In the genomic region with DNA sequence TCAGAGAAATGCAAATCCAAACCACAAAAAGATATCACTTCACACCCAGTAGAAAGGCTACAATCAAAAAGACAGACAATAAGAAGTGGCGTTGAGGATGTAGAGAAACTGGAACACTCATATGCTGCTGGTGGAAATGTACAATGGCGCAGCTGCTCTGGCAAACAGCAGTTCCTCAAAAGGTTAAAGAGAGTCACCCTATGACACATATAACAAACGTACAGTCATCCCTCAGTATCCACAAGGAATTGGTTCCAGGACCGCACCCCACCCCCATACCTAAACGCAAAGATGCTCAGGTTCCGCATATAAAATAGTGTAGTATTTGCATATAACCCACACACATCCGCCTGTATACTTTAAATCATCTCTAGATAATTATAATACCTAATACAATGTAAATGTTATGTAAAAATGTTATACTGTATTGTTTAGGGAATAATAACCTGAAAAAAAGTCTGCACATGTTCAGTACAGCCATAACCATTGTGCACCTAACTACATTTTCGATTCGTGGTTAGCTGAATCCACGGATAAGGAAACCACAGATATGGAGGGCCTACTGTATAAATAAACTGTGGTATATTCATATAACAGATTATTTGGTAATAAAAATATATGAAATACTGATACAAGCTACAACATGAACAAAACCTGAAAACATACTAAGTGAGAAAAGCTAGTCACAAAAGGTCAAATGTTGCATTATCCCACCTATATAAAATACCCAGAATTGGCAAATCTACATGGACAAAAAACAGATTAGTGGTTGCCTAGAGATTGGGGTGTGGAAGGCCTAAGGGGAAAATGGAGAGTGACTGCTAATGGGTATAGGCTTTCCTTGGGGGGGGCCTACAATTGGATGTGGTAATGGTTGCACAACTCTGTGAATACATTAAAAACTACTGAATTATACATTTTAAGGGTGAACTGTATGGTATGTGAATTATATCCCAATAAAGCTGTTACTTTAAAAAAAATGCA, we compare ENCODE assay signal across 21 cellular contexts. TPM values are rescaled to one million over a fixed set of nuclear protein-coding genes. Genes with fewer than 3 reads are reported as not detected.
A peak's percentile ranks its signal among the peaks of the same experiment; 100 is the strongest.
DNase-seq lines count a peak whose midpoint lies in the region; ATAC-seq, FAIRE-seq and TF ChIP-seq lines count a peak whose summit lies in the region.
"Had no signal": no experiment of that assay in that cellular context is flagged by ENCODE, and none has a peak within 500 bp of the region (broad histone marks: within the 10 kb centered on the region; RNA-seq: fewer than 3 reads in every experiment).

No MANE protein-coding gene starts in this region.

- POLR2A ChIA-PET in HepG2 (lab: Yijun Ruan, JAX): no interaction called here
- POLR2A ChIA-PET in naive thymus-derived CD8-positive, alpha-beta T cell (lab: Charles Lee): interaction anchor here (0.6 to 2.2 kb wide), 3 partner anchors 10 to 31 kb away, joined by 3 to 7 read pairs (median 5); no protein-coding TSS in a partner anchor

- in situ Hi-C loops in HepG2 (cut with HindIII; ENCODE audit: extremely low pct_ligation_motif_present, low pct_unique_long_range_greater_than_20kb) (no loop called here), astrocyte of the cerebellum (cut with HindIII; ENCODE audit: low sequenced_read_pairs) (no loop called here)

- peaks cover 0 to 2% (median 0%) of the 10 kb centered on the region in 5 donors for H3K27me3 Mint-ChIP-seq in naive thymus-derived CD8-positive, alpha-beta T cell

- no TSS peak for BruUV-seq in HepG2 (replicated peaks; lab: Mats Ljungman, UMichigan)

- H3K36me3 Mint-ChIP-seq in naive thymus-derived CD8-positive, alpha-beta T cell: peaks cover 9 to 56% (median 53%) of the 10 kb centered on the region in 3 donors

- H2AFZ ChIP-seq in HepG2 (ENCODE audit: low read length): no peak overlapping the region

- no peak for TF ChIP-seq RAD21 in HepG2 (CRISPR knock-in tag; IDR thresholded peaks at IDR 0.05)

- peaks cover 5 to 29% (median 23%) of the 10 kb centered on the region in 9 donors for H3K9me3 Mint-ChIP-seq in naive thymus-derived CD8-positive, alpha-beta T cell
- H3K9me3 Mint-ChIP-seq: WTC11 had no signal

- FAIRE-seq in HepG2 (lab: Jason Lieb, UNC): no peak
- FAIRE-seq: kidney had no signal

- DNase-seq in HepG2 (ENCODE audit: low spot score): no peak
- no peak for DNase-seq in right lobe of liver
- peak; percentile 53 for DNase-seq in NCI-H226
- peak; percentile 44 for DNase-seq in astrocyte of the cerebellum (ENCODE audit: low read depth)
- DNase-seq in naive thymus-derived CD8-positive, alpha-beta T cell: no peak
- no peak for DNase-seq in vagina (ENCODE audit: extremely low spot score in 2 of 2)
- no peak for DNase-seq in mucosa of gallbladder (ENCODE audit: low spot score)
- DNase-seq: activated effector memory CD4-positive, alpha-beta T cell treated with Interleukin-2 at 50 U/mL for 16 hours; aorta; EL; hypothalamus; KG1; kidney; NCI-H1417; NCI-H2171; NCI-H82; right cardiac atrium; testis had no signal

- peaks cover 17% of the 10 kb centered on the region for H3K9me3 ChIP-seq in HepG2 (ENCODE audit: low read length)
- no peaks in the 10 kb centered on the region for H3K9me3 ChIP-seq in right lobe of liver
- H3K9me3 ChIP-seq in vagina: peaks cover 3% of the 10 kb centered on the region
- H3K9me3 ChIP-seq: testis had no signal

- peak overlapping the region in 8 of 10 donors; percentile 21 to 99 (median 85) for H3K4me3 Mint-ChIP-seq in naive thymus-derived CD8-positive, alpha-beta T cell
- H3K4me3 Mint-ChIP-seq: WTC11 had no signal

- H3K4me3 ChIP-seq in HepG2 (replicated peaks in 1 of 3; ENCODE audit: insufficient read depth in 1 of 3, low read depth in 2 of 3, low read length in 3 of 3): no peak overlapping the region
- H3K4me3 ChIP-seq in right lobe of liver: no peak overlapping the region
- no peak overlapping the region for H3K4me3 ChIP-seq in astrocyte of the cerebellum (ENCODE audit: low read depth, low read length)
- no peak overlapping the region for H3K4me3 ChIP-seq in vagina
- H3K4me3 ChIP-seq: lung, testis had no signal

- no peaks in the 10 kb centered on the region for H3K27me3 ChIP-seq in HepG2 (ENCODE audit: control insufficient read depth in 1 of 2, insufficient read depth in 2 of 2, low read length in 2 of 2)
- no peaks in the 10 kb centered on the region for H3K27me3 ChIP-seq in right lobe of liver
- no peaks in the 10 kb centered on the region for H3K27me3 ChIP-seq in vagina
- H3K27me3 ChIP-seq: testis had no signal

- no peak overlapping the region for H3K9ac ChIP-seq in HepG2 (ENCODE audit: insufficient read depth, low read depth, low read length)

- H3K36me3 ChIP-seq in HepG2 (replicated peaks in 1 of 2; ENCODE audit: control insufficient read depth in 1 of 2, insufficient read depth in 2 of 2, low read length in 2 of 2) (peaks cover 23 to 69% of the 10 kb centered on the region in 2 experiments), right lobe of liver (peaks cover 0 to 4% (median 2%) of the 10 kb centered on the region in 4 donors), vagina (peaks cover 0 to 21% of the 10 kb centered on the region in 2 donors)

- 96% methylated on average over 10 of the region's 10 CpGs for WGBS in HepG2 (ENCODE audit: low lambda C conversion rate)
- WGBS in right lobe of liver (ENCODE audit: insufficient coverage, low coverage, low lambda C conversion rate, missing lambda C conversion rate): 85% methylated on average over 7 of the region's 10 CpGs

- H3K79me2 ChIP-seq in HepG2 (ENCODE audit: insufficient read depth, low read length): no peaks in the 10 kb centered on the region

- TF ChIP-seq POLR2A in HepG2 (IDR thresholded peaks at IDR 0.05; ENCODE audit: insufficient read depth in 1 of 2, low read depth in 2 of 2, low read length in 2 of 2) (no peak), right lobe of liver (IDR thresholded peaks at IDR 0.05) (no peak), vagina (IDR thresholded peaks at IDR 0.05) (no peak)

- H3K4me2 ChIP-seq in HepG2 (ENCODE audit: low read depth, low read length): no peak overlapping the region

- H3K27ac Mint-ChIP-seq in naive thymus-derived CD8-positive, alpha-beta T cell: peak overlapping the region; percentile 71 to 100 (median 97)
- H3K27ac Mint-ChIP-seq: WTC11 had no signal

- H3K4me1 ChIP-seq in HepG2 (ENCODE audit: insufficient read depth, low read length) (no peaks in the 10 kb centered on the region), right lobe of liver (no peaks in the 10 kb centered on the region), vagina (no peaks in the 10 kb centered on the region)
- H3K4me1 ChIP-seq: testis had no signal

- no peak overlapping the region for H3K27ac ChIP-seq in HepG2 (ENCODE audit: extremely low read length, insufficient read depth, low read length)
- H3K27ac ChIP-seq in right lobe of liver: no peak overlapping the region
- no peak overlapping the region for H3K27ac ChIP-seq in vagina
- H3K27ac ChIP-seq: testis had no signal

- TF ChIP-seq CTCF in HepG2 (CRISPR knock-in tag; IDR thresholded peaks at IDR 0.05): no peak
- TF ChIP-seq CTCF in right lobe of liver (IDR thresholded peaks at IDR 0.05): no peak
- no peak for TF ChIP-seq CTCF in astrocyte of the cerebellum (IDR thresholded peaks at IDR 0.05; ENCODE audit: low read depth, low read length, missing control alignments)
- TF ChIP-seq CTCF in vagina (IDR thresholded peaks at IDR 0.05): no peak

- ATAC-seq in HepG2 (no peak), right lobe of liver (no peak), GM19463 (IDR thresholded peaks at IDR 0.05; ENCODE audit: unreplicated experiment) (no peak)
- ATAC-seq in naive thymus-derived CD8-positive, alpha-beta T cell: no peak
- ATAC-seq: right cardiac atrium, WTC11 had no signal

- no peaks in the 10 kb centered on the region for H4K20me1 ChIP-seq in HepG2 (ENCODE audit: insufficient read depth, low read length)

- TF ChIP-seq EP300 in HepG2 (IDR thresholded peaks at IDR 0.05; ENCODE audit: low read depth in 2 of 2, low read length in 2 of 2) (no peak), HepG2 (CRISPR knock-in tag; IDR thresholded peaks at IDR 0.05; ENCODE audit: borderline replicate concordance) (no peak)

- intact Hi-C loops in HepG2 (cut with micrococcal nuclease; ENCODE audit: unreplicated experiment) (no loop called here), right lobe of liver (cut with DNase I) (no loop called here), vagina (cut with DNase I) (no loop called here)

- CTCF ChIA-PET in HepG2 (lab: Yijun Ruan, JAX; ENCODE audit: low intra/inter-chr PET ratio, low total read pairs): no interaction called here

- peaks cover 44 to 90% (median 80%) of the 10 kb centered on the region in 4 donors for H3K4me1 Mint-ChIP-seq in naive thymus-derived CD8-positive, alpha-beta T cell

TF ChIP-seq in HepG2, 621 proteins besides CTCF, POLR2A, EP300 and RAD21 (continues in another document):
- TF ChIP-seq MYNN (CRISPR knock-in tag; IDR thresholded peaks at IDR 0.05; ENCODE audit: low read depth) (no peak), ZNF589 (CRISPR knock-in tag; conservative IDR thresholded peaks at IDR 0.05) (no peak)

RNA-seq across cellular contexts. Expression of a gene that starts 37.5 kb away (rescaled TPM):
- total RNA-seq in HepG2 (2016; rRNA removed; fragmentation: Illumina TruSeq; extraction: Trizol): 35.4 and 53.3 TPM in 2 replicates
- 213 and 242 TPM in 2 replicates for total RNA-seq in HepG2 (2016; cell fraction: cytosol; rRNA removed; fragmentation: Illumina TruSeq; extraction: Trizol; ENCODE audit: low read depth)
- 35.4 and 55.0 TPM in 2 replicates for total RNA-seq in HepG2 (2016; cell fraction: insoluble cytoplasmic fraction; rRNA removed; fragmentation: Illumina TruSeq; extraction: Trizol)
- 82.8 and 94.5 TPM in 2 replicates for total RNA-seq in HepG2 (2016; cell fraction: membrane; rRNA removed; fragmentation: Illumina TruSeq; extraction: Trizol)
- total RNA-seq in HepG2 (2016; cell fraction: nucleus; rRNA removed; fragmentation: Illumina TruSeq; extraction: Trizol): 81.3 and 87.6 TPM in 2 replicates
- polyA plus RNA-seq in HepG2 (2011; rRNA removed): 110 and 117 TPM in 2 replicates
- polyA plus RNA-seq in HepG2 (2011; cell fraction: cytosol; rRNA removed): 84.0 and 87.5 TPM in 2 replicates
- 63.2 and 66.8 TPM in 2 replicates for polyA plus RNA-seq in HepG2 (2011; cell fraction: nucleus; rRNA removed)
- polyA plus RNA-seq in HepG2 (2012): 66.7 and 76.7 TPM in 2 replicates
- polyA plus RNA-seq in HepG2 (2016; cell fraction: cytosol; fragmentation: Illumina TruSeq; extraction: Trizol; ENCODE audit: low read depth): 24.5 and 28.9 TPM in 2 replicates
- polyA plus RNA-seq in HepG2 (2016; cell fraction: insoluble cytoplasmic fraction; fragmentation: Illumina TruSeq; extraction: Trizol; ENCODE audit: low read depth): 51.5 and 54.9 TPM in 2 replicates
- 39.9 TPM in 2 replicates for polyA plus RNA-seq in HepG2 (2016; cell fraction: membrane; fragmentation: Illumina TruSeq; extraction: Trizol; ENCODE audit: low read depth)
- polyA plus RNA-seq in HepG2 (2016; cell fraction: nucleus; fragmentation: Illumina TruSeq; extraction: Trizol; ENCODE audit: insufficient read depth, low read depth): 128 and 133 TPM in 2 replicates
- 33.9 and 171 TPM in 2 replicates for polyA minus RNA-seq in HepG2 (2011; rRNA and poly(A)+ RNA removed; ENCODE audit: low replicate concordance)
- 65.9 and 83.0 TPM in 2 replicates for polyA minus RNA-seq in HepG2 (2011; cell fraction: cytosol; rRNA and poly(A)+ RNA removed)
- polyA minus RNA-seq in HepG2 (2011; cell fraction: nucleus; rRNA and poly(A)+ RNA removed): 109 TPM in 2 replicates
- 10 to 100 TPM in 5 of 6 experiments, 1 to 10 TPM in 1; 8.2 to 56.2 (median 14.0) TPM for total RNA-seq in right lobe of liver
- 100 to 1,000 TPM; 186 to 187 TPM for total RNA-seq in naive thymus-derived CD8-positive, alpha-beta T cell
- 100 to 1,000 TPM in 1 of 3 donors, 10 to 100 TPM in 2; 56.4 to 108 (median 74.9) TPM for polyA plus RNA-seq in naive thymus-derived CD8-positive, alpha-beta T cell
- 35.6 TPM for total RNA-seq in vagina
- 45.8 TPM for total RNA-seq in mucosa of gallbladder

Comparison
In these comparisons a context has a peak if more than half of its experiments do, and no peak if none do; other contexts are left out.
1. DNase-seq: peak in NCI-H226 (single experiment) and astrocyte of the cerebellum (single experiment); none in HepG2 (single experiment), right lobe of liver (0 of 3), naive thymus-derived CD8-positive, alpha-beta T cell (0 of 10), vagina (0 of 2) and mucosa of gallbladder (single experiment).